ENCODE assay signal across 10 cellular contexts in the genomic region with DNA sequence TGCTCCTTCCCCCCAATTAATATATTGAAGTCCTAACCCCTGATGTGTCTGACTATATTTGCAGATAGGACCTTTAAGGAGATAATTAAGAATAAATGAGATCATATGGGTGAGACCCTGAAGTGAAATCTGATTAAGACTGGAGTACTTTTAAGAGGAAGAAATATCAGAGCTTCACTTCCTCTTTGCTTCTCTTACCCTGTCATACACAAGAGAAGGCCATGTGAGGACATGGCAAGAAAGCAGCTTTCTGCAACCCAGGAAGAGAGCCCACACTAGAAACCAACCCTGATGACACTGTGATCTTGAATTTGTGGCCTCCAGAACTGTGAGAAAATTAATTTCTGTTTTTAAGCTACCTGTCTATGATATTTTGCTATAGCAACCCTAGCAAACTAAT. TPM values are rescaled to one million over a fixed set of nuclear protein-coding genes. Genes with fewer than 3 reads are reported as not detected.
DNase-seq lines count a peak whose midpoint lies in the region; ATAC-seq and FAIRE-seq lines count a peak whose summit lies in the region.
"Had no signal": no experiment of that assay in that cellular context is flagged by ENCODE, and none has a peak within 500 bp of the region (broad histone marks: within the 10 kb centered on the region; RNA-seq: fewer than 3 reads in every experiment).

No MANE protein-coding gene starts in this region.

- peak overlapping the region; percentile 24 for H3K4me3 Mint-ChIP-seq in T-helper 2 cell treated with Interferon-gamma antibody and Interleukin-4, amounts not matched to agents 5 μg/mL and 100 μg/mL, for 36 hours

- no peaks in the 10 kb centered on the region for H3K9me3 ChIP-seq in small intestine (ENCODE audit: control insufficient read depth, low read depth)

- peak overlapping the region; percentile 64 for H3K27ac Mint-ChIP-seq in T-helper 2 cell treated with Interferon-gamma antibody and Interleukin-4, amounts not matched to agents 5 μg/mL and 100 μg/mL, for 36 hours

- no peak for FAIRE-seq in small intestine (lab: Jason Lieb, UNC)
- FAIRE-seq: G401.6, keratinocyte had no signal

- H3K9me3 Mint-ChIP-seq in T-helper 2 cell treated with Interferon-gamma antibody and Interleukin-4, amounts not matched to agents 5 μg/mL and 100 μg/mL, for 36 hours, result no peaks in the 10 kb centered on the region

- no peaks in the 10 kb centered on the region for H3K36me3 ChIP-seq in small intestine (ENCODE audit: control insufficient read depth in 2 of 2, insufficient read depth in 2 of 2, low read length in 2 of 2)

- peaks cover 0 to 3% of the 10 kb centered on the region in 2 donors for H3K4me1 ChIP-seq in small intestine (ENCODE audit: control insufficient read depth in 2 of 2, insufficient read depth in 1 of 2, low read depth in 1 of 2, low read length in 1 of 2)

- H3K4me1 Mint-ChIP-seq in T-helper 2 cell treated with Interferon-gamma antibody and Interleukin-4, amounts not matched to agents 5 μg/mL and 100 μg/mL, for 36 hours (ENCODE audit: low read depth), result peaks cover 16% of the 10 kb centered on the region

- H3K4me3 ChIP-seq in small intestine (ENCODE audit: low read depth in 1 of 2, low read length in 2 of 2), result no peak overlapping the region

- no peaks in the 10 kb centered on the region for H3K36me3 Mint-ChIP-seq in T-helper 2 cell treated with Interferon-gamma antibody and Interleukin-4, amounts not matched to agents 5 μg/mL and 100 μg/mL, for 36 hours (ENCODE audit: low read depth)

- DNase-seq in Ammon's horn (ENCODE audit: low spot score) (peak; percentile 21), small intestine (peak; percentile 23), NCI-H2171 (lab: John Stamatoyannopoulos, UW) (no peak), dedifferentiated amniotic fluid mesenchymal stem cell (ENCODE audit: extremely low spot score) (no peak), HPDE6-E6E7 (ENCODE audit: extremely low spot score) (no peak)
- no peak for DNase-seq in T-helper 2 cell treated with Interferon-gamma antibody and Interleukin-4, amounts not matched to agents 5 μg/mL and 100 μg/mL, for 36 hours (ENCODE audit: low spot score)

- H3K27ac ChIP-seq in small intestine (ENCODE audit: low read depth in 1 of 2, low read length in 1 of 2), result no peak overlapping the region

- ATAC-seq in GM19025 (IDR thresholded peaks at IDR 0.05; ENCODE audit: low read depth, unreplicated experiment) (peak; percentile 92), HG03097 (IDR thresholded peaks at IDR 0.05; ENCODE audit: low FRiP score, unreplicated experiment) (peak; percentile 85)

- H3K27me3 ChIP-seq in small intestine (ENCODE audit: control insufficient read depth in 2 of 2, insufficient read depth in 2 of 2, low read length in 2 of 2), result no peaks in the 10 kb centered on the region

- H3K27me3 Mint-ChIP-seq in T-helper 2 cell treated with Interferon-gamma antibody and Interleukin-4, amounts not matched to agents 5 μg/mL and 100 μg/mL, for 36 hours (ENCODE audit: low read depth), result no peaks in the 10 kb centered on the region

RNA-seq across cellular contexts. Expression of a gene that starts 44.2 kb away (rescaled TPM):
- 10 to 100 TPM; 22.4 to 50.5 (median 27.6) TPM for polyA plus RNA-seq in small intestine

Comparison
In these comparisons a context has a peak if more than half of its experiments do, and no peak if none do; other contexts are left out.
1. DNase-seq: peak in Ammon's horn (single experiment) and small intestine (single experiment); none in T-helper 2 cell treated with Interferon-gamma antibody and Interleukin-4, amounts not matched to agents 5 μg/mL and 100 μg/mL, for 36 hours (single experiment), NCI-H2171 (single experiment), dedifferentiated amniotic fluid mesenchymal stem cell (single experiment) and HPDE6-E6E7 (single experiment).